Comparison of ENCODE assay signal across 8 cellular contexts in the genomic region with DNA sequence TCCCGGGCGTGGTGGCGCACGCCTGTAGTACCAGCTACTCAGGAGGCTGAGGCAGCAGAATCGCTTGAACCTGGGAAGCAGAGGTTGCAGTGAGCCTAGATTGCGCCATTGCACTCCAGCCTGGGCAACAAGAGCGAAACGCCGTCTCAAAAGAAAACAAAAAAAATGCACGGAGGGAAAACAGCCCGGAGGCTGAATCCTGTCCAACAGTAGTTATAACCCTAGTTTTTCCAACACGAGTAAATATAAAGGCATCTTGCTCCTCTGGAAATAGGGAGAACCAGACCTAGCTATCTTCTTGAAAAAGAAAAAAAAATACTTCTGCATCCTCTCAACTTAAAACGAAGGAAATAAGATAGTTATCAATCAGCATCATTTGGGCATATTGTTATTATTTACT.
DNase-seq lines count a peak whose midpoint lies in the region; ATAC-seq, FAIRE-seq and TF ChIP-seq lines count a peak whose summit lies in the region.
"Not testable (repeated sequence)": the region's sequence is repeated elsewhere in the genome, so short reads cannot be mapped to it uniquely, and the experiment has no call there.

No MANE protein-coding gene starts in this region.

- H2AFZ ChIP-seq in H9 (ENCODE audit: low read length), result not testable (repeated sequence)
- peak overlapping the region; percentile 84 for H2AFZ ChIP-seq in PC-9

- not testable (repeated sequence) for H3K4ac ChIP-seq in H9 (ENCODE audit: low read depth, low read length)

- H3K14ac ChIP-seq in H9 (ENCODE audit: insufficient read depth, low read length), result not testable (repeated sequence)

- not testable (repeated sequence) for H3K9me2 ChIP-seq in PC-9 (ENCODE audit: insufficient read depth)

- FAIRE-seq in A549 (lab: Jason Lieb, UNC), result not testable (repeated sequence)

- not testable (repeated sequence) for H4K5ac ChIP-seq in H9 (ENCODE audit: insufficient read length, low read depth, low read length)

- peaks cover 13 to 19% of the 10 kb centered on the region in 2 experiments for H3K4me1 Mint-ChIP-seq in H9
- H3K4me1 Mint-ChIP-seq in activated T-helper 1 cell treated with anti-CD3 and anti-CD28 coated beads, Interleukin-12 subunit alpha, Interleukin-12 subunit beta, Interleukin-2, Interleukin-4 antibody, amounts not matched to agents 30 ng/mL and 10 ng/mL and 1 ng/mL, durations not matched to agents 14 hours and 24 hours and 36 hours (ENCODE audit: low read depth), result peaks cover 12% of the 10 kb centered on the region
- peaks cover 9 to 12% (median 12%) of the 10 kb centered on the region in 4 donors for H3K4me1 Mint-ChIP-seq in naive thymus-derived CD8-positive, alpha-beta T cell
- peaks cover 13% of the 10 kb centered on the region for H3K4me1 Mint-ChIP-seq in stimulated activated effector memory CD8-positive, alpha-beta T cell treated with anti-CD3 and anti-CD28 coated beads, Interleukin-12 subunit alpha, Interleukin-12 subunit beta, amount 100 ng/mL, for 72 hours

- not testable (repeated sequence) for H2BK5ac ChIP-seq in H9 (ENCODE audit: insufficient read length, low read length)

- not testable (repeated sequence) for H3K36me3 Mint-ChIP-seq in H9 (ENCODE audit: insufficient read depth in 1 of 3, low read depth in 3 of 3); activated T-helper 1 cell treated with anti-CD3 and anti-CD28 coated beads, Interleukin-12 subunit alpha, Interleukin-12 subunit beta, Interleukin-2, Interleukin-4 antibody, amounts not matched to agents 30 ng/mL and 10 ng/mL and 1 ng/mL, durations not matched to agents 14 hours and 24 hours and 36 hours (ENCODE audit: low read depth); naive thymus-derived CD8-positive, alpha-beta T cell; stimulated activated effector memory CD8-positive, alpha-beta T cell treated with anti-CD3 and anti-CD28 coated beads, Interleukin-12 subunit alpha, Interleukin-12 subunit beta, amount 100 ng/mL, for 72 hours

- H3K4me3 ChIP-seq in A549 (peak overlapping the region; percentile 69), PC-9 (peak overlapping the region; percentile 73), dorsolateral prefrontal cortex (peak overlapping the region; percentile 55 to 89 (median 77)), left ventricle myocardium inferior (peak overlapping the region; percentile 87)

- not testable (repeated sequence) for H3K23me2 ChIP-seq in H9 (ENCODE audit: insufficient read length, low read depth, low read length, poor library complexity, severe bottlenecking)

- intact Hi-C loops in PC-9 (cut with micrococcal nuclease; ENCODE audit: unreplicated experiment) (loop anchor here (5.0 to 10.0 kb wide), 3 partner anchors 169 to 1159 kb away; no protein-coding TSS in a partner anchor), dorsolateral prefrontal cortex (cut with DNase I) (loop anchor here (5.0 to 10.0 kb wide), 5 partner anchors 89 to 679 kb away; no protein-coding TSS in a partner anchor), left ventricle myocardium inferior (cut with micrococcal nuclease) (loop anchor here (10.0 kb wide), 1 partner anchor 569 kb away; no protein-coding TSS in a partner anchor)
- intact Hi-C loops in activated T-helper 1 cell treated with anti-CD3 and anti-CD28 coated beads, Interleukin-12 subunit alpha, Interleukin-12 subunit beta, Interleukin-2, Interleukin-4 antibody, amounts not matched to agents 30 ng/mL and 10 ng/mL and 1 ng/mL, durations not matched to agents 14 hours and 24 hours and 36 hours (cut with micrococcal nuclease), result loop anchor here (5.0 kb wide), 1 partner anchor 1726 kb away; the partner anchor contains the start of genes CCDC191 and QTRT2

- not testable (repeated sequence) for TF ChIP-seq RAD21 in A549 (conservative IDR thresholded peaks at IDR 0.05 in 1 of 2, IDR thresholded peaks at IDR 0.05 in 1 of 2)

- not testable (repeated sequence) for H3K56ac ChIP-seq in H9 (ENCODE audit: insufficient read length, low read depth, low read length)

- not testable (repeated sequence) for H3K27ac Mint-ChIP-seq in H9; activated T-helper 1 cell treated with anti-CD3 and anti-CD28 coated beads, Interleukin-12 subunit alpha, Interleukin-12 subunit beta, Interleukin-2, Interleukin-4 antibody, amounts not matched to agents 30 ng/mL and 10 ng/mL and 1 ng/mL, durations not matched to agents 14 hours and 24 hours and 36 hours; stimulated activated effector memory CD8-positive, alpha-beta T cell treated with anti-CD3 and anti-CD28 coated beads, Interleukin-12 subunit alpha, Interleukin-12 subunit beta, amount 100 ng/mL, for 72 hours
- peak overlapping the region in 9 of 10 donors; percentile 89 to 99 (median 99) for H3K27ac Mint-ChIP-seq in naive thymus-derived CD8-positive, alpha-beta T cell

- not testable (repeated sequence) for H2BK120ac ChIP-seq in H9 (ENCODE audit: low read depth, low read length, poor library complexity, severe bottlenecking)

- not testable (repeated sequence) for TF ChIP-seq POLR2A in A549 (IDR thresholded peaks at IDR 0.05; ENCODE audit: low read length)

- H3K9me3 ChIP-seq in A549; H9 (ENCODE audit: control insufficient read depth, low read depth, low read length); PC-9 (ENCODE audit: insufficient read depth, low read depth); left ventricle myocardium inferior (replicated peaks): not testable (repeated sequence)

- not testable (repeated sequence) for H4K20me1 ChIP-seq in H9 (ENCODE audit: control insufficient read depth, insufficient read depth, insufficient read length); PC-9 (ENCODE audit: insufficient read depth)

- WGBS in A549 (ENCODE audit: missing lambda C conversion rate), result 55% methylated on average over 13 of the region's 13 CpGs
- WGBS in H9 (ENCODE audit: extremely low coverage, insufficient read length, low lambda C conversion rate), result no CpG with 5 or more reads among the region's 13 CpGs

- CTCF ChIA-PET in A549 (lab: Yijun Ruan, JAX), result interaction anchor here (0.6 to 6.9 kb wide), 40 partner anchors 9 to 1653 kb away, joined by 3 to 61 read pairs (median 6); no protein-coding TSS in a partner anchor
- CTCF ChIA-PET in PC-9 (lab: Charles Lee), result interaction anchor here (0.8 to 1.3 kb wide), 5 partner anchors 32 to 956 kb away, joined by 3 to 7 read pairs (median 5); no protein-coding TSS in a partner anchor

- H2AK5ac ChIP-seq in H9 (ENCODE audit: insufficient read length, low read length), result not testable (repeated sequence)

- not testable (repeated sequence) for H4K8ac ChIP-seq in H9 (replicated peaks; ENCODE audit: insufficient read length, low read depth, low read length)

- TF ChIP-seq CTCF in A549 (IDR thresholded peaks at IDR 0.05); H9 (conservative IDR thresholded peaks at IDR 0.05); PC-9 (conservative IDR thresholded peaks at IDR 0.05); dorsolateral prefrontal cortex (IDR thresholded peaks at IDR 0.05 in 54 of 56, conservative IDR thresholded peaks at IDR 0.05 in 2 of 56; ENCODE audit: low read depth in 1 of 56, partially characterized antibody in 56 of 56); left ventricle myocardium inferior (IDR thresholded peaks at IDR 0.05; ENCODE audit: borderline replicate concordance): not testable (repeated sequence)

- H3K27me3 Mint-ChIP-seq in H9 (ENCODE audit: low read depth); activated T-helper 1 cell treated with anti-CD3 and anti-CD28 coated beads, Interleukin-12 subunit alpha, Interleukin-12 subunit beta, Interleukin-2, Interleukin-4 antibody, amounts not matched to agents 30 ng/mL and 10 ng/mL and 1 ng/mL, durations not matched to agents 14 hours and 24 hours and 36 hours (ENCODE audit: insufficient read depth); naive thymus-derived CD8-positive, alpha-beta T cell: not testable (repeated sequence)

- not testable (repeated sequence) for H2BK15ac ChIP-seq in H9 (ENCODE audit: low read depth, low read length)

- not testable (repeated sequence) for ATAC-seq in A549; naive thymus-derived CD8-positive, alpha-beta T cell; stimulated activated effector memory CD8-positive, alpha-beta T cell treated with anti-CD3 and anti-CD28 coated beads, Interleukin-12 subunit alpha, Interleukin-12 subunit beta, amount 100 ng/mL, for 72 hours

- H3K4me1 ChIP-seq in A549, result peaks cover 18% of the 10 kb centered on the region
- not testable (repeated sequence) for H3K4me1 ChIP-seq in H9 (ENCODE audit: insufficient read depth, low read length)
- H3K4me1 ChIP-seq in PC-9 (replicated peaks; ENCODE audit: insufficient read depth), result peaks cover 27% of the 10 kb centered on the region
- peaks cover 20% of the 10 kb centered on the region for H3K4me1 ChIP-seq in left ventricle myocardium inferior

- peak overlapping the region; percentile 86 to 87 for H3K27ac ChIP-seq in A549
- H3K27ac ChIP-seq in H9 (ENCODE audit: insufficient read length, low read depth, low read length), result not testable (repeated sequence)
- peak overlapping the region; percentile 63 for H3K27ac ChIP-seq in PC-9
- peak overlapping the region in 28 of 59 donors; percentile 66 to 92 (median 88) for H3K27ac ChIP-seq in dorsolateral prefrontal cortex
- peak overlapping the region; percentile 98 for H3K27ac ChIP-seq in left ventricle myocardium inferior (replicated peaks)

- not testable (repeated sequence) for H4K91ac ChIP-seq in H9 (ENCODE audit: insufficient read length, low read depth, low read length)

- not testable (repeated sequence) for H3K79me2 ChIP-seq in H9 (ENCODE audit: insufficient read depth, low read length); PC-9 (ENCODE audit: low read depth)

- TF ChIP-seq EP300 in A549 (IDR thresholded peaks at IDR 0.05), result not testable (repeated sequence)

- H3K18ac ChIP-seq in H9 (ENCODE audit: insufficient read length, low read depth, low read length), result not testable (repeated sequence)

- peak overlapping the region; percentile 68 to 92 for H3K4me3 Mint-ChIP-seq in H9
- H3K4me3 Mint-ChIP-seq in activated T-helper 1 cell treated with anti-CD3 and anti-CD28 coated beads, Interleukin-12 subunit alpha, Interleukin-12 subunit beta, Interleukin-2, Interleukin-4 antibody, amounts not matched to agents 30 ng/mL and 10 ng/mL and 1 ng/mL, durations not matched to agents 14 hours and 24 hours and 36 hours, result peak overlapping the region; percentile 54
- H3K4me3 Mint-ChIP-seq in naive thymus-derived CD8-positive, alpha-beta T cell, result peak overlapping the region in 8 of 10 donors; percentile 23 to 97 (median 84)
- H3K4me3 Mint-ChIP-seq in stimulated activated effector memory CD8-positive, alpha-beta T cell treated with anti-CD3 and anti-CD28 coated beads, Interleukin-12 subunit alpha, Interleukin-12 subunit beta, amount 100 ng/mL, for 72 hours, result peak overlapping the region; percentile 92

- not testable (repeated sequence) for H3K27me3 ChIP-seq in H9 (ENCODE audit: insufficient read depth, low read length); PC-9 (ENCODE audit: insufficient read depth, low read depth); dorsolateral prefrontal cortex; left ventricle myocardium inferior (ENCODE audit: low read depth)

- DNase-seq in A549 (ENCODE audit: low read depth in 1 of 2, low spot score in 1 of 2); H9; PC-9; activated T-helper 1 cell treated with anti-CD3 and anti-CD28 coated beads, Interleukin-12 subunit alpha, Interleukin-12 subunit beta, Interleukin-2, Interleukin-4 antibody, amounts not matched to agents 30 ng/mL and 10 ng/mL and 1 ng/mL, durations not matched to agents 14 hours and 24 hours and 36 hours (ENCODE audit: low spot score); dorsolateral prefrontal cortex; left ventricle myocardium inferior; naive thymus-derived CD8-positive, alpha-beta T cell; stimulated activated effector memory CD8-positive, alpha-beta T cell treated with anti-CD3 and anti-CD28 coated beads, Interleukin-12 subunit alpha, Interleukin-12 subunit beta, amount 100 ng/mL, for 72 hours (ENCODE audit: low spot score in 2 of 2): not testable (repeated sequence)

- H2BK20ac ChIP-seq in H9 (ENCODE audit: low read depth, low read length, poor library complexity, severe bottlenecking), result not testable (repeated sequence)

- POLR2A ChIA-PET in A549 (lab: Yijun Ruan, JAX) (interaction anchor here (0.6 to 1.6 kb wide), 8 partner anchors 9 to 637 kb away, joined by 3 to 13 read pairs (median 4); partner anchors contain the start of gene ZBTB20), PC-9 (lab: Charles Lee; ENCODE audit: unreplicated experiment) (interaction anchor here (0.6 kb wide), 2 partner anchors 636 to 1459 kb away, joined by 5 to 6 read pairs; partner anchors contain the start of gene ZBTB20)
- POLR2A ChIA-PET in naive thymus-derived CD8-positive, alpha-beta T cell (lab: Charles Lee), result interaction anchor here (0.7 to 2.2 kb wide), 6 partner anchors 9 to 692 kb away, joined by 3 to 21 read pairs (median 4); partner anchors contain the start of gene ZBTB20

- H3K79me1 ChIP-seq in H9 (ENCODE audit: insufficient read depth, low read depth, low read length, poor library complexity, severe bottlenecking), result not testable (repeated sequence)

- H3K4me2 ChIP-seq in A549 (peak overlapping the region; percentile 86), H9 (ENCODE audit: insufficient read depth, insufficient read length, low read length) (peak overlapping the region; percentile 60), PC-9 (peak overlapping the region; percentile 92)

- H3K9ac ChIP-seq in H9 (ENCODE audit: extremely low read depth, insufficient read length, low read length), result not testable (repeated sequence)

- TSS peak; percentile 32 for BruUV-seq in PC-9 (replicated peaks; lab: Mats Ljungman, UMichigan)

- not testable (repeated sequence) for H3K9me3 Mint-ChIP-seq in H9; activated T-helper 1 cell treated with anti-CD3 and anti-CD28 coated beads, Interleukin-12 subunit alpha, Interleukin-12 subunit beta, Interleukin-2, Interleukin-4 antibody, amounts not matched to agents 30 ng/mL and 10 ng/mL and 1 ng/mL, durations not matched to agents 14 hours and 24 hours and 36 hours; naive thymus-derived CD8-positive, alpha-beta T cell; stimulated activated effector memory CD8-positive, alpha-beta T cell treated with anti-CD3 and anti-CD28 coated beads, Interleukin-12 subunit alpha, Interleukin-12 subunit beta, amount 100 ng/mL, for 72 hours

- H3T11ph ChIP-seq in H9 (ENCODE audit: low read length), result not testable (repeated sequence)

- H2BK12ac ChIP-seq in H9 (ENCODE audit: insufficient read length, low read depth, low read length), result not testable (repeated sequence)

- not testable (repeated sequence) for H3K36me3 ChIP-seq in PC-9 (ENCODE audit: low read depth); left ventricle myocardium inferior

- not testable (repeated sequence) for H3K23ac ChIP-seq in H9 (ENCODE audit: insufficient read length, low read depth, low read length)

- peaks cover 25% of the 10 kb centered on the region for H3F3A ChIP-seq in PC-9 (ENCODE audit: insufficient read depth, low read depth)
